Comparison of ENCODE assay signal across 14 cellular contexts in genomic region chr20:62662422-62662821, GRCh38. TPM values are rescaled to one million over a fixed set of nuclear protein-coding genes. Genes with fewer than 3 reads are reported as not detected.
A peak's percentile ranks its signal among the peaks of the same experiment; 100 is the strongest.
DNase-seq lines count a peak whose midpoint lies in the region; ATAC-seq and TF ChIP-seq lines count a peak whose summit lies in the region.
"Had no signal": no experiment of that assay in that cellular context is flagged by ENCODE, and none has a peak within 500 bp of the region (broad histone marks: within the 10 kb centered on the region; RNA-seq: fewer than 3 reads in every experiment).

No MANE protein-coding gene starts in this region.

- intact Hi-C loops in Panc1 (cut with micrococcal nuclease; ENCODE audit: unreplicated experiment) (no loop called here), adrenal gland (cut with DNase I) (loop anchor here in 1 of 2 donors (5.0 kb wide), 1 partner anchor 130 kb away; no protein-coding TSS in a partner anchor)

- POLR2A ChIA-PET in Panc1 (lab: Charles Lee): interaction anchor here (0.6 kb wide), 1 partner anchor 10 kb away, joined by 3 read pairs; no protein-coding TSS in a partner anchor

- TF ChIP-seq POLR2A in adrenal gland (IDR thresholded peaks at IDR 0.05): no peak

- 0 out of 2 replicates have a peak, but pooled peaks cover 3% of the 10 kb centered on the region for H3K36me3 ChIP-seq in Panc1 (ENCODE audit: control insufficient read depth, insufficient read depth, low read length)
- no peaks in the 10 kb centered on the region for H3K36me3 ChIP-seq in adrenal gland (replicated peaks in 1 of 2)

- H3K4me3 ChIP-seq in Panc1 (ENCODE audit: low read depth in 2 of 2, low read length in 2 of 2) (no peak overlapping the region), adrenal gland (no peak overlapping the region), coronary artery (no peak overlapping the region)

- H3K9me3 ChIP-seq in Panc1 (ENCODE audit: control insufficient read depth, insufficient read depth, low read depth, low read length): no peaks in the 10 kb centered on the region
- no peaks in the 10 kb centered on the region for H3K9me3 ChIP-seq in adrenal gland (replicated peaks in 1 of 3)

- H3K4me1 ChIP-seq in Panc1 (ENCODE audit: control insufficient read depth, insufficient read depth, low read length) (peaks cover 84% of the 10 kb centered on the region), adrenal gland (replicated peaks in 1 of 2) (peaks cover 0 to 5% of the 10 kb centered on the region in 2 donors)

- H3K27me3 ChIP-seq in Panc1 (ENCODE audit: control insufficient read depth, insufficient read depth, low read length) (no peaks in the 10 kb centered on the region), adrenal gland (no peaks in the 10 kb centered on the region)

- TF ChIP-seq CTCF in Panc1 (IDR thresholded peaks at IDR 0.05) (no peak), adrenal gland (IDR thresholded peaks at IDR 0.05) (no peak), coronary artery (IDR thresholded peaks at IDR 0.05) (no peak)

- DNase-seq in EH (ENCODE audit: low read depth) (peak; percentile 87), Panc1 (ENCODE audit: low read depth, low spot score) (no peak), fibroblast of peridontal ligament (ENCODE audit: extremely low read depth) (peak; percentile 86), renal cortical epithelial cell (ENCODE audit: low read depth) (peak; percentile 60), adrenal gland (no peak), coronary artery (ENCODE audit: low spot score) (no peak), NCI-H2227 treated with DMSO at 0.1 percent for 48 hours (lab: John Stamatoyannopoulos, UW) (no peak)
- DNase-seq: activated naive CD4-positive, alpha-beta T cell treated with anti-CD3 and anti-CD28 coated beads, Interleukin-2, amount 10 ng/mL, durations not matched to agents 7 days and 5 days; stimulated activated CD4-positive, alpha-beta T cell treated with anti-CD3 and anti-CD28 coated beads, Interleukin-4, amount 100 ng/mL, for 4 hours; stimulated activated naive CD4-positive, alpha-beta T cell had no signal

- CTCF ChIA-PET in Panc1 (lab: Charles Lee): no interaction called here

- H3K27ac ChIP-seq in Panc1 (ENCODE audit: low read length) (peak overlapping the region; percentile 80), adrenal gland (peak overlapping the region in 1 of 5 donors; percentile 49), coronary artery (peak overlapping the region in 1 of 2 donors; percentile 47)
- H3K27ac ChIP-seq: VCaP had no signal

- BruUV-seq in Panc1 (replicated peaks; lab: Mats Ljungman, UMichigan): no TSS peak

- in situ Hi-C loops in Panc1 (cut with HindIII; ENCODE audit: low pct_unique_long_range_greater_than_20kb, low sequenced_read_pairs): no loop called here

- 49 to 70% (median 56%) methylated on average over 2 to 6 of the region's 6 CpGs for WGBS in adrenal gland, 4 donors

- no peak for ATAC-seq in Panc1
- no peak for ATAC-seq in HG03521 (IDR thresholded peaks at IDR 0.05; ENCODE audit: unreplicated experiment)
- ATAC-seq: right cardiac atrium had no signal

RNA-seq across cellular contexts. Expression of gene SLCO4A1, which starts 20.1 kb away (rescaled TPM):
- 167 TPM for total RNA-seq in Panc1 (2021; ENCODE audit: unreplicated experiment)
- 145 TPM for polyA plus RNA-seq in Panc1 (2012; ENCODE audit: insufficient read length)
- 6.1 and 30.7 TPM in 2 replicates for total RNA-seq in renal cortical epithelial cell
- 1 to 10 TPM; 2.4 to 8.6 (median 4.9) TPM for total RNA-seq in adrenal gland
- 10 to 100 TPM in 2 of 3 donors, 1 to 10 TPM in 1; 2.9 to 27.0 (median 20.7) TPM for polyA plus RNA-seq in adrenal gland
- total RNA-seq: chondrocyte had no signal

RNA-seq across cellular contexts. Expression of gene NTSR1, which starts 46.2 kb away (rescaled TPM):
- 44.1 TPM for total RNA-seq in Panc1 (2021; ENCODE audit: unreplicated experiment)
- 73.6 TPM for polyA plus RNA-seq in Panc1 (2012; ENCODE audit: insufficient read length)
- not detected in 2 replicates for total RNA-seq in renal cortical epithelial cell
- total RNA-seq in adrenal gland: under 1 TPM in 2 of 8 donors, not detected in 6; 0.11 to 0.14 TPM
- polyA plus RNA-seq in adrenal gland: under 1 TPM in 1 of 3 donors, not detected in 2; 0.03 TPM
- total RNA-seq: chondrocyte had no signal
- polyA plus RNA-seq: right cardiac atrium had no signal

Comparison
In these comparisons a context has a peak if more than half of its experiments do, and no peak if none do; other contexts are left out.
1. DNase-seq: peak in EH (single experiment), fibroblast of peridontal ligament (single experiment) and renal cortical epithelial cell (single experiment); none in Panc1 (single experiment), adrenal gland (0 of 7), coronary artery (single experiment) and NCI-H2227 treated with DMSO at 0.1 percent for 48 hours (single experiment).
2. RNA of gene NTSR1, which starts 46.2 kb away (total RNA-seq): 44.1 TPM in Panc1 (single experiment); not detected in renal cortical epithelial cell and 0.11 to 0.14 TPM in adrenal gland; every median in the first group is over 10 times any median in the second.